In the genomic region with DNA sequence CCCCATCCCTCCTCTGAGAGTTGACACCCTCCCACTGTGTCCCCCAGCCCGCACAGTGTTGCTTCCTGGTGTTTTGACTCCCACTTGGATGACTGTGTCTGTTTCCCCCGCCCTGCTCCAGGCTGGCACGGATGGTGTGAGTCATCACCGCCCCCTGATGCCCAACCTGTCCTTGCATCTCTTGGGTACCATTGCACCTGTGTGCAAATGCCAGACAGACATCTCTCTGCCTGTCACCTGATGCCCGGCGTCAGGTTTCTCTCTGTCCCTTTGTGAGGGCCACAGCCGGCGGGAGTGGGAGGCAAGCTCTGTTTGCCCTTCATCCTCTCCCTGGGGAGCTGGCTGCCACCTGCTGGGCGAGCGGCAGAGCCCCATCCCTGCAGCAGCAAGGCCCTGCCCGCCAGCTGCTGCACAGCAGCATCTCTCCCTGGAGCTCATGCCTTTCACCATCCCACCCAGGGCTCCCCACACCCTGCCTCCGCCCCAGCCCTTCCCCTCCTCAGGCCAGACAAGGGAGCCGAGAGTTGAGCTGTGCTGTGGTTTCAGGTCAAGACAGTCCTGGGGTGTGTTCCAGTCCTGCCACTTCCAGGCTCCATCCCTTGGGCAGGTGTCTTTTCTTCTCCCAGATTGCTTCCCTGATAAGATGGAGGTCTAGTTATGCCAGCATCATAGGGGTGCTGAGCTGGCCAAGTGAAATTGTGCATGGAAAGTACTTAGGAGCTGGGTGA, we compare ENCODE assay signal across 8 cellular contexts. TPM values are rescaled to one million over a fixed set of nuclear protein-coding genes. Genes with fewer than 3 reads are reported as not detected.
A peak's percentile ranks its signal among the peaks of the same experiment; 100 is the strongest.
DNase-seq lines count a peak whose midpoint lies in the region; ATAC-seq, FAIRE-seq and TF ChIP-seq lines count a peak whose summit lies in the region.

No MANE protein-coding gene starts in this region.

- peaks cover 0 to 50% of the 10 kb centered on the region in 2 experiments; a peak in 2 of 4 replicates for H3K79me2 ChIP-seq in H1 (ENCODE audit: control insufficient read depth in 1 of 2, insufficient read depth in 2 of 2, low read length in 2 of 2)

- TF ChIP-seq CTCF in H1 (IDR thresholded peaks at IDR 0.05; ENCODE audit: control extremely low read depth in 1 of 3, insufficient read depth in 1 of 3, low read depth in 1 of 3, low read length in 3 of 3) = no peak
- no peak for TF ChIP-seq CTCF in upper lobe of right lung (IDR thresholded peaks at IDR 0.05)

- no peak overlapping the region for H2BK15ac ChIP-seq in H1 (ENCODE audit: low read length)

- no peak overlapping the region; the same call in 1 of the 2 replicates for H2BK20ac ChIP-seq in H1 (ENCODE audit: low read length)

- no peak overlapping the region for H3K9ac ChIP-seq in H1 (replicated peaks in 1 of 4; ENCODE audit: extremely low read depth in 1 of 4, low read depth in 3 of 4, low read length in 3 of 4)

- H4K8ac ChIP-seq in H1 (ENCODE audit: extremely low read depth, insufficient read depth, low read length) = no peak overlapping the region; the same call in 1 of the 2 replicates

- H2BK12ac ChIP-seq in H1 (ENCODE audit: low read depth, low read length) = no peak overlapping the region

- H3K23ac ChIP-seq in H1 (ENCODE audit: insufficient read length) = no peak overlapping the region

- H3K36me3 ChIP-seq in H1 (ENCODE audit: control insufficient read depth in 2 of 4, insufficient read depth in 4 of 4, low read length in 3 of 4) (no peaks in the 10 kb centered on the region), upper lobe of right lung (no peaks in the 10 kb centered on the region)

- H3K4me1 ChIP-seq in H1 (replicated peaks in 1 of 4; ENCODE audit: control insufficient read depth in 3 of 4, insufficient read depth in 4 of 4, low read length in 3 of 4) = peaks cover 0 to 12% (median 6%) of the 10 kb centered on the region in 4 experiments; a peak in 5 of 7 replicates
- H3K4me1 ChIP-seq in upper lobe of right lung = peaks cover under 1% of the 10 kb centered on the region

- POLR2A ChIA-PET in H1 (lab: Charles Lee; ENCODE audit: partially characterized antibody) = interaction anchor here (1.0 to 2.0 kb wide), 5 partner anchors 9 to 39 kb away, joined by 3 to 5 read pairs (median 4); a partner anchor contains a TSS

- no peak overlapping the region for H2AK5ac ChIP-seq in H1 (ENCODE audit: low read depth, low read length)

- H3K18ac ChIP-seq in H1 (ENCODE audit: extremely low read depth, low read length) = peak overlapping the region; percentile 48; the same call in 1 of the 2 replicates

- peak; percentile 20 for ATAC-seq in upper lobe of right lung
- ATAC-seq in GM18858 (IDR thresholded peaks at IDR 0.05; ENCODE audit: unreplicated experiment) = no peak
- no peak for ATAC-seq in GM21515 (IDR thresholded peaks at IDR 0.05; ENCODE audit: unreplicated experiment)

- H3K27me3 ChIP-seq in H1 (replicated peaks in 1 of 4; ENCODE audit: control insufficient read depth in 3 of 4, extremely low read depth in 1 of 4, insufficient read depth in 3 of 4, low read length in 3 of 4) (no peaks in the 10 kb centered on the region; a peak in 1 of 7 replicates), upper lobe of right lung (no peaks in the 10 kb centered on the region)

- no peak overlapping the region for H3K4me3 ChIP-seq in H1 (ENCODE audit: extremely low read depth in 1 of 4, insufficient read depth in 2 of 4, low read depth in 3 of 4, low read length in 4 of 4)
- no peak overlapping the region for H3K4me3 ChIP-seq in upper lobe of right lung

- peaks cover 24% of the 10 kb centered on the region for H3K79me1 ChIP-seq in H1 (ENCODE audit: low read depth, low read length)

- no peak overlapping the region for H2BK120ac ChIP-seq in H1 (replicated peaks; ENCODE audit: low read depth, low read length)

- no peak overlapping the region for H3K4ac ChIP-seq in H1 (replicated peaks; ENCODE audit: insufficient read length, low read depth, low read length)

- H3K4me2 ChIP-seq in H1 (ENCODE audit: insufficient read depth in 1 of 2, low read depth in 2 of 2, low read length in 2 of 2) = no peak overlapping the region

- no peak overlapping the region for H2AFZ ChIP-seq in H1 (ENCODE audit: low read length)

- H4K5ac ChIP-seq in H1 (ENCODE audit: insufficient read length, low read depth, low read length) = no peak overlapping the region

- TF ChIP-seq RAD21 in H1 (IDR thresholded peaks at IDR 0.05 in 1 of 2, conservative IDR thresholded peaks at IDR 0.05 in 1 of 2; ENCODE audit: low read depth in 2 of 2, low read length in 2 of 2) = no peak

- peak overlapping the region; percentile 24; the same call in 1 of the 2 replicates for H2BK5ac ChIP-seq in H1 (ENCODE audit: low read depth, low read length)

- H4K91ac ChIP-seq in H1 (replicated peaks; ENCODE audit: insufficient read length, low read length) = no peak overlapping the region

- FAIRE-seq in H1 (lab: Jason Lieb, UNC) = no peak

- H3K56ac ChIP-seq in H1 (replicated peaks; ENCODE audit: insufficient read length, low read depth, low read length) = no peak overlapping the region

- H3K27ac ChIP-seq in H1 (ENCODE audit: low read depth, low read length) = no peak overlapping the region
- no peak overlapping the region for H3K27ac ChIP-seq in upper lobe of right lung

- H3K23me2 ChIP-seq in H1 (ENCODE audit: low read depth, low read length) = no peaks in the 10 kb centered on the region

- peaks cover 17 to 26% of the 10 kb centered on the region in 2 experiments for H4K20me1 ChIP-seq in H1 (replicated peaks in 1 of 2; ENCODE audit: control insufficient read depth in 1 of 2, insufficient read depth in 2 of 2, low read length in 2 of 2)

- 63% methylated on average over 12 of the region's 13 CpGs; no CpG with 5 or more reads in 1 of the 2 experiments for WGBS in H1 (ENCODE audit: extremely low coverage in 1 of 2, insufficient coverage in 1 of 2, insufficient read length in 1 of 2, insufficient replicate concordance in 2 of 2, low coverage in 1 of 2, low lambda C conversion rate in 2 of 2, missing lambda C conversion rate in 1 of 2), 2 experiments

- intact Hi-C loops in upper lobe of right lung (cut with DNase I) = no loop called here

- no peak for TF ChIP-seq POLR2A in H1 (IDR thresholded peaks at IDR 0.05; ENCODE audit: control extremely low read depth in 1 of 2, low read depth in 2 of 2, low read length in 2 of 2)

- H3K9me3 ChIP-seq in H1 (ENCODE audit: insufficient read depth in 2 of 2, low read depth in 1 of 2, low read length in 1 of 2) (no peaks in the 10 kb centered on the region), upper lobe of right lung (no peaks in the 10 kb centered on the region)

- DNase-seq in stimulated activated naive CD4-positive, alpha-beta T cell treated with Interleukin-2 at 50 U/mL for 16 hours (lab: John Stamatoyannopoulos, UW) = peak; percentile 6
- DNase-seq in stimulated activated naive CD4-positive, alpha-beta T cell (lab: John Stamatoyannopoulos, UW) = no peak
- DNase-seq in NCI-H524 (lab: John Stamatoyannopoulos, UW) (peak; percentile 33 to 75), H1 (ENCODE audit: low read depth in 1 of 2, low spot score in 2 of 2) (no peak), upper lobe of right lung (no peak)
- no peak for DNase-seq in central memory CD4-positive, alpha-beta T cell

- H3K14ac ChIP-seq in H1 (ENCODE audit: insufficient read length) = no peak overlapping the region

- no peak for TF ChIP-seq EP300 in H1 (IDR thresholded peaks at IDR 0.05; ENCODE audit: borderline replicate concordance in 1 of 2, low read depth in 2 of 2, low read length in 2 of 2)

- CTCF ChIA-PET in H1 (lab: Charles Lee; ENCODE audit: partially characterized antibody) = interaction anchor here (0.6 to 2.5 kb wide), 10 partner anchors 9 to 1626 kb away, joined by 3 to 12 read pairs (median 3); a partner anchor contains a TSS

RNA-seq across cellular contexts. Expression of a gene that starts 29.7 kb away (rescaled TPM):
- 0.38 and 0.39 TPM in 2 replicates for total RNA-seq in H1 (2021; fragmentation: NEBNext Ultra II Directional; extraction: Animal tissue kit (Norgen Biotek cat#: 25700))
- 0.30 and 0.55 TPM in 2 replicates for polyA plus RNA-seq in H1 (2011; rRNA removed)
- polyA plus RNA-seq in H1 (2011; cell fraction: cytosol; rRNA removed) = 0.69 TPM
- 0.73 TPM for polyA plus RNA-seq in H1 (2011; cell fraction: nucleus; rRNA removed)
- 0.22 to 0.24 TPM (median 0.23 TPM) in 3 of 4 replicates, not detected in the other for polyA plus RNA-seq in H1 (2012, experiment 1 of 2)
- 0.20 TPM for polyA plus RNA-seq in H1 (2012, experiment 2 of 2)
- polyA plus RNA-seq in H1 (2013, experiment 1 of 2) = 0.22 TPM
- polyA plus RNA-seq in H1 (2013, experiment 2 of 2) = 0.26 TPM
- polyA minus RNA-seq in H1 (2011; rRNA and poly(A)+ RNA removed) = 0.22 and 0.32 TPM in 2 replicates
- not detected for polyA minus RNA-seq in H1 (2011; cell fraction: cytosol; rRNA and poly(A)+ RNA removed)
- 0.80 TPM for polyA minus RNA-seq in H1 (2011; cell fraction: nucleus; rRNA and poly(A)+ RNA removed)
- not detected for total RNA-seq in upper lobe of right lung

RNA-seq across cellular contexts. Expression of a gene that starts 38.1 kb away (rescaled TPM):
- total RNA-seq in H1 (2021; fragmentation: NEBNext Ultra II Directional; extraction: Animal tissue kit (Norgen Biotek cat#: 25700)) = 25.7 and 27.0 TPM in 2 replicates
- polyA plus RNA-seq in H1 (2011; rRNA removed) = 14.6 and 22.5 TPM in 2 replicates
- polyA plus RNA-seq in H1 (2011; cell fraction: cytosol; rRNA removed) = 23.0 TPM
- 71.7 TPM for polyA plus RNA-seq in H1 (2011; cell fraction: nucleus; rRNA removed)
- 22.9 to 30.5 TPM (median 24.6 TPM) in 4 replicates for polyA plus RNA-seq in H1 (2012, experiment 1 of 2)
- 16.5 TPM for polyA plus RNA-seq in H1 (2012, experiment 2 of 2)
- polyA plus RNA-seq in H1 (2013, experiment 1 of 2) = 12.6 TPM
- 11.6 TPM for polyA plus RNA-seq in H1 (2013, experiment 2 of 2)
- 7.8 and 11.9 TPM in 2 replicates for polyA minus RNA-seq in H1 (2011; rRNA and poly(A)+ RNA removed)
- 16.8 TPM for polyA minus RNA-seq in H1 (2011; cell fraction: cytosol; rRNA and poly(A)+ RNA removed)
- polyA minus RNA-seq in H1 (2011; cell fraction: nucleus; rRNA and poly(A)+ RNA removed) = 25.7 TPM
- 31.1 TPM for total RNA-seq in upper lobe of right lung

RNA-seq across cellular contexts. Expression of a gene that starts 47.0 kb away (rescaled TPM):
- total RNA-seq in H1 (2021; fragmentation: NEBNext Ultra II Directional; extraction: Animal tissue kit (Norgen Biotek cat#: 25700)) = 30.5 and 31.8 TPM in 2 replicates
- polyA plus RNA-seq in H1 (2011; rRNA removed) = 130 and 144 TPM in 2 replicates
- 127 TPM for polyA plus RNA-seq in H1 (2011; cell fraction: cytosol; rRNA removed)
- polyA plus RNA-seq in H1 (2011; cell fraction: nucleus; rRNA removed) = 71.3 TPM
- 38.7 to 84.3 TPM (median 76.0 TPM) in 4 replicates for polyA plus RNA-seq in H1 (2012, experiment 1 of 2)
- polyA plus RNA-seq in H1 (2012, experiment 2 of 2) = 102 TPM
- 35.8 TPM for polyA plus RNA-seq in H1 (2013, experiment 1 of 2)
- polyA plus RNA-seq in H1 (2013, experiment 2 of 2) = 35.4 TPM
- polyA minus RNA-seq in H1 (2011; rRNA and poly(A)+ RNA removed) = 9.3 and 13.3 TPM in 2 replicates
- polyA minus RNA-seq in H1 (2011; cell fraction: cytosol; rRNA and poly(A)+ RNA removed) = 17.0 TPM
- polyA minus RNA-seq in H1 (2011; cell fraction: nucleus; rRNA and poly(A)+ RNA removed) = 10.3 TPM
- 16.9 TPM for total RNA-seq in upper lobe of right lung

RNA-seq across cellular contexts. Expression of a gene that starts 47.5 kb away (rescaled TPM):
- 6.0 and 8.0 TPM in 2 replicates for total RNA-seq in H1 (2021; fragmentation: NEBNext Ultra II Directional; extraction: Animal tissue kit (Norgen Biotek cat#: 25700))
- polyA plus RNA-seq in H1 (2011; rRNA removed) = 6.1 and 7.6 TPM in 2 replicates
- 3.2 TPM for polyA plus RNA-seq in H1 (2011; cell fraction: cytosol; rRNA removed)
- polyA plus RNA-seq in H1 (2011; cell fraction: nucleus; rRNA removed) = 5.1 TPM
- 4.5 to 6.2 TPM (median 5.0 TPM) in 4 replicates for polyA plus RNA-seq in H1 (2012, experiment 1 of 2)
- 3.8 TPM for polyA plus RNA-seq in H1 (2012, experiment 2 of 2)
- 5.2 TPM for polyA plus RNA-seq in H1 (2013, experiment 1 of 2)
- 6.0 TPM for polyA plus RNA-seq in H1 (2013, experiment 2 of 2)
- 4.8 and 6.4 TPM in 2 replicates for polyA minus RNA-seq in H1 (2011; rRNA and poly(A)+ RNA removed)
- 4.0 TPM for polyA minus RNA-seq in H1 (2011; cell fraction: cytosol; rRNA and poly(A)+ RNA removed)
- 8.1 TPM for polyA minus RNA-seq in H1 (2011; cell fraction: nucleus; rRNA and poly(A)+ RNA removed)
- total RNA-seq in upper lobe of right lung = 17.8 TPM

RNA-seq across cellular contexts. Expression of a gene that starts 52.0 kb away (rescaled TPM):
- 48.0 and 48.5 TPM in 2 replicates for total RNA-seq in H1 (2021; fragmentation: NEBNext Ultra II Directional; extraction: Animal tissue kit (Norgen Biotek cat#: 25700))
- 91.6 and 113 TPM in 2 replicates for polyA plus RNA-seq in H1 (2011; rRNA removed)
- 68.0 TPM for polyA plus RNA-seq in H1 (2011; cell fraction: cytosol; rRNA removed)
- 71.1 TPM for polyA plus RNA-seq in H1 (2011; cell fraction: nucleus; rRNA removed)
- polyA plus RNA-seq in H1 (2012, experiment 1 of 2) = 40.4 to 54.4 TPM (median 47.9 TPM) in 4 replicates
- polyA plus RNA-seq in H1 (2012, experiment 2 of 2) = 86.0 TPM
- polyA plus RNA-seq in H1 (2013, experiment 1 of 2) = 32.3 TPM
- polyA plus RNA-seq in H1 (2013, experiment 2 of 2) = 33.2 TPM
- polyA minus RNA-seq in H1 (2011; rRNA and poly(A)+ RNA removed) = 18.7 and 22.3 TPM in 2 replicates
- polyA minus RNA-seq in H1 (2011; cell fraction: cytosol; rRNA and poly(A)+ RNA removed) = 29.5 TPM
- polyA minus RNA-seq in H1 (2011; cell fraction: nucleus; rRNA and poly(A)+ RNA removed) = 26.8 TPM
- 14.9 TPM for total RNA-seq in upper lobe of right lung

Comparison
In these comparisons a context has a peak if more than half of its experiments do, and no peak if none do; other contexts are left out.
1. DNase-seq: peak in stimulated activated naive CD4-positive, alpha-beta T cell treated with Interleukin-2 at 50 U/mL for 16 hours (single experiment) and NCI-H524 (2 of 2); none in stimulated activated naive CD4-positive, alpha-beta T cell (0 of 6), H1 (0 of 2), upper lobe of right lung (single experiment) and central memory CD4-positive, alpha-beta T cell (single experiment).